9 cellular contexts compared by ENCODE assay signal in genomic region chr1:9291914-9292360, GRCh38. TPM values are rescaled to one million over a fixed set of nuclear protein-coding genes. Genes with fewer than 3 reads are reported as not detected.
A peak's percentile ranks its signal among the peaks of the same experiment; 100 is the strongest.
DNase-seq lines count a peak whose midpoint lies in the region; ATAC-seq and TF ChIP-seq lines count a peak whose summit lies in the region.
"Had no signal": no experiment of that assay in that cellular context is flagged by ENCODE, and none has a peak within 500 bp of the region (broad histone marks: within the 10 kb centered on the region; RNA-seq: fewer than 3 reads in every experiment).

No MANE protein-coding gene starts in this region.

- peaks cover 7% of the 10 kb centered on the region for H3K36me3 Mint-ChIP-seq in activated T-helper 2 cell treated with anti-CD3 and anti-CD28 coated beads, Interferon-gamma antibody, Interleukin-2, Interleukin-4, amounts not matched to agents 10 μg/mL and 5 μg/mL and 100 μg/mL, durations not matched to agents 14 hours and 24 hours and 36 hours (ENCODE audit: low read depth)

- 13% methylated on average over 13 of the region's 13 CpGs for WGBS in hepatocyte (ENCODE audit: low lambda C conversion rate, missing lambda C conversion rate)

- intact Hi-C loops in activated T-helper 2 cell treated with anti-CD3 and anti-CD28 coated beads, Interferon-gamma antibody, Interleukin-2, Interleukin-4, amounts not matched to agents 10 μg/mL and 5 μg/mL and 100 μg/mL, durations not matched to agents 14 hours and 24 hours and 36 hours (cut with micrococcal nuclease), result loop anchor here (2.0 to 5.0 kb wide), 3 partner anchors 17 to 135 kb away; no protein-coding TSS in a partner anchor

- peaks cover 27% of the 10 kb centered on the region for H3K4me1 ChIP-seq in hepatocyte (ENCODE audit: insufficient read depth)
- H3K4me1 ChIP-seq in skeletal muscle satellite cell (ENCODE audit: control insufficient read depth, insufficient read depth, low read length), result peaks cover 40% of the 10 kb centered on the region

- H3K4me2 ChIP-seq in hepatocyte (peak overlapping the region; percentile 95), skeletal muscle satellite cell (ENCODE audit: low read length) (peak overlapping the region; percentile 78)

- H3K27me3 Mint-ChIP-seq in activated T-helper 2 cell treated with anti-CD3 and anti-CD28 coated beads, Interferon-gamma antibody, Interleukin-2, Interleukin-4, amounts not matched to agents 10 μg/mL and 5 μg/mL and 100 μg/mL, durations not matched to agents 14 hours and 24 hours and 36 hours (ENCODE audit: low read depth), result no peaks in the 10 kb centered on the region

- no peaks in the 10 kb centered on the region for H3K9me3 ChIP-seq in hepatocyte (ENCODE audit: low read depth)
- no peaks in the 10 kb centered on the region for H3K9me3 ChIP-seq in skeletal muscle satellite cell (replicated peaks; ENCODE audit: low read length)

- no peak for ATAC-seq in GM18867 (IDR thresholded peaks at IDR 0.05; ENCODE audit: unreplicated experiment)

- peaks cover 19% of the 10 kb centered on the region for H3K9me3 Mint-ChIP-seq in activated T-helper 2 cell treated with anti-CD3 and anti-CD28 coated beads, Interferon-gamma antibody, Interleukin-2, Interleukin-4, amounts not matched to agents 10 μg/mL and 5 μg/mL and 100 μg/mL, durations not matched to agents 14 hours and 24 hours and 36 hours

- peaks cover 37% of the 10 kb centered on the region for H3K79me2 ChIP-seq in hepatocyte

- peak overlapping the region; percentile 53 for H3K9ac ChIP-seq in skeletal muscle satellite cell (ENCODE audit: low read depth, low read length)

- no peaks in the 10 kb centered on the region for H3K36me3 ChIP-seq in hepatocyte (replicated peaks; ENCODE audit: insufficient read depth, low read depth)
- peaks cover 4% of the 10 kb centered on the region for H3K36me3 ChIP-seq in skeletal muscle satellite cell (ENCODE audit: insufficient read depth, low read length)

- H3K27ac ChIP-seq in hepatocyte, result peak overlapping the region; percentile 89
- H3K27ac ChIP-seq: 22Rv1 had no signal

- peaks cover 32% of the 10 kb centered on the region for H4K20me1 ChIP-seq in hepatocyte (ENCODE audit: insufficient read depth, poor library complexity, severe bottlenecking)

- peaks cover 29% of the 10 kb centered on the region for H3K4me1 Mint-ChIP-seq in activated T-helper 2 cell treated with anti-CD3 and anti-CD28 coated beads, Interferon-gamma antibody, Interleukin-2, Interleukin-4, amounts not matched to agents 10 μg/mL and 5 μg/mL and 100 μg/mL, durations not matched to agents 14 hours and 24 hours and 36 hours (ENCODE audit: low read depth)

- H3K27ac Mint-ChIP-seq in activated T-helper 2 cell treated with anti-CD3 and anti-CD28 coated beads, Interferon-gamma antibody, Interleukin-2, Interleukin-4, amounts not matched to agents 10 μg/mL and 5 μg/mL and 100 μg/mL, durations not matched to agents 14 hours and 24 hours and 36 hours, result no peak overlapping the region

- no peak for TF ChIP-seq CTCF in hepatocyte (IDR thresholded peaks at IDR 0.05; ENCODE audit: poor library complexity)

- H3K4me3 ChIP-seq in hepatocyte, result peak overlapping the region; percentile 98
- H3K4me3 ChIP-seq in skeletal muscle satellite cell (ENCODE audit: low read length), result peak overlapping the region; percentile 98

- DNase-seq in DMS 273 (lab: John Stamatoyannopoulos, UW; ENCODE audit: unreplicated experiment) (peak; percentile 67), DMS 273 treated with DMSO at 0.1 percent for 48 hours (lab: John Stamatoyannopoulos, UW) (no peak), hepatocyte (ENCODE audit: low spot score) (peak; percentile 78), NCI-H1048 (lab: John Stamatoyannopoulos, UW) (no peak), NCI-H2107 (lab: John Stamatoyannopoulos, UW) (no peak)
- no peak for DNase-seq in activated T-helper 2 cell treated with anti-CD3 and anti-CD28 coated beads, Interferon-gamma antibody, Interleukin-2, Interleukin-4, amounts not matched to agents 10 μg/mL and 5 μg/mL and 100 μg/mL, durations not matched to agents 14 hours and 24 hours and 36 hours (ENCODE audit: low spot score)

- H3K27me3 ChIP-seq in hepatocyte, result no peaks in the 10 kb centered on the region
- no peaks in the 10 kb centered on the region for H3K27me3 ChIP-seq in skeletal muscle satellite cell (ENCODE audit: control insufficient read depth, insufficient read depth, low read length)

- peak overlapping the region; percentile 62 for H2AFZ ChIP-seq in hepatocyte

- H3K4me3 Mint-ChIP-seq in activated T-helper 2 cell treated with anti-CD3 and anti-CD28 coated beads, Interferon-gamma antibody, Interleukin-2, Interleukin-4, amounts not matched to agents 10 μg/mL and 5 μg/mL and 100 μg/mL, durations not matched to agents 14 hours and 24 hours and 36 hours (ENCODE audit: low read depth), result peak overlapping the region; percentile 27

- no peaks in the 10 kb centered on the region for H3K9me2 ChIP-seq in hepatocyte (replicated peaks; ENCODE audit: insufficient read depth)

RNA-seq across cellular contexts. Expression of gene SPSB1, which starts 0.8 kb away (rescaled TPM):
- total RNA-seq in activated T-helper 2 cell treated with anti-CD3 and anti-CD28 coated beads, Interferon-gamma antibody, Interleukin-2, Interleukin-4, amounts not matched to agents 10 μg/mL and 5 μg/mL and 100 μg/mL, durations not matched to agents 14 hours and 24 hours and 36 hours, result 7.1 and 7.5 TPM in 2 replicates
- total RNA-seq in hepatocyte, result 61.3 and 66.9 TPM in 2 replicates
- 75.3 and 102 TPM in 2 replicates for polyA plus RNA-seq in hepatocyte
- 8.6 and 11.4 TPM in 2 replicates for total RNA-seq in skeletal muscle satellite cell (2012; rRNA removed)

RNA-seq across cellular contexts. Expression of gene H6PD, which starts 57.4 kb away (rescaled TPM):
- total RNA-seq in activated T-helper 2 cell treated with anti-CD3 and anti-CD28 coated beads, Interferon-gamma antibody, Interleukin-2, Interleukin-4, amounts not matched to agents 10 μg/mL and 5 μg/mL and 100 μg/mL, durations not matched to agents 14 hours and 24 hours and 36 hours, result 27.1 and 28.0 TPM in 2 replicates
- 40.4 and 54.8 TPM in 2 replicates for total RNA-seq in hepatocyte
- polyA plus RNA-seq in hepatocyte, result 23.9 and 26.3 TPM in 2 replicates
- 27.3 and 27.4 TPM in 2 replicates for total RNA-seq in skeletal muscle satellite cell (2012; rRNA removed)

Comparison
In these comparisons a context has a peak if more than half of its experiments do, and no peak if none do; other contexts are left out.
1. DNase-seq: peak in DMS 273 (single experiment) and hepatocyte (single experiment); none in DMS 273 treated with DMSO at 0.1 percent for 48 hours (single experiment), activated T-helper 2 cell treated with anti-CD3 and anti-CD28 coated beads, Interferon-gamma antibody, Interleukin-2, Interleukin-4, amounts not matched to agents 10 μg/mL and 5 μg/mL and 100 μg/mL, durations not matched to agents 14 hours and 24 hours and 36 hours (single experiment), NCI-H1048 (single experiment) and NCI-H2107 (single experiment).